1 cellular context compared by ENCODE assay signal in genomic region chr7:87497482-87497881, GRCh38.
TF ChIP-seq lines count a peak whose summit lies in the region.

No MANE protein-coding gene starts in this region.

TF ChIP-seq in HepG2, 621 proteins besides CTCF, POLR2A, EP300 and RAD21 (continued from another document and continues in another):
- TF ChIP-seq NR2F2 (IDR thresholded peaks at IDR 0.05; ENCODE audit: borderline replicate concordance, low read depth) (peak; percentile 58), ZNF512 (CRISPR knock-in tag; IDR thresholded peaks at IDR 0.05) (no peak), ZNF263 (CRISPR knock-in tag; IDR thresholded peaks at IDR 0.05) (peak; percentile 87), HNRNPLL (IDR thresholded peaks at IDR 0.05; ENCODE audit: low read depth, low read length, poor library complexity, severe bottlenecking) (no peak), ZNF382 (CRISPR knock-in tag; IDR thresholded peaks at IDR 0.05; ENCODE audit: borderline replicate concordance) (no peak), THAP11 (CRISPR knock-in tag; IDR thresholded peaks at IDR 0.05) (peak; percentile 43; the same call in 1 of the 2 replicates), GMEB2 (CRISPR knock-in tag; IDR thresholded peaks at IDR 0.05; ENCODE audit: low read depth) (no peak), RFXANK (CRISPR knock-in tag; IDR thresholded peaks at IDR 0.05) (0 out of 2 replicates have a peak, but pooled peaks have one; percentile 39), TAF15 (IDR thresholded peaks at IDR 0.05; ENCODE audit: low read depth, low read length, poor library complexity, severe bottlenecking) (no peak), ZNF644 (CRISPR knock-in tag; IDR thresholded peaks at IDR 0.05; ENCODE audit: low read depth) (0 out of 2 replicates have a peak, but pooled peaks have one; percentile 50), MEIS2 (CRISPR knock-in tag; IDR thresholded peaks at IDR 0.05) (no peak), ZBTB39 (CRISPR knock-in tag; IDR thresholded peaks at IDR 0.05) (no peak), ZNF749 (CRISPR knock-in tag; IDR thresholded peaks at IDR 0.05; ENCODE audit: borderline replicate concordance) (no peak), ZNF547 (CRISPR knock-in tag; IDR thresholded peaks at IDR 0.05) (no peak), HMGXB3 (CRISPR knock-in tag; IDR thresholded peaks at IDR 0.05; ENCODE audit: borderline replicate concordance) (no peak), ZSCAN9 (CRISPR knock-in tag; IDR thresholded peaks at IDR 0.05; ENCODE audit: borderline replicate concordance) (no peak), HOXA5 (CRISPR knock-in tag; IDR thresholded peaks at IDR 0.05) (no peak), MTA3 (CRISPR knock-in tag; IDR thresholded peaks at IDR 0.05) (no peak), ZNF235 (CRISPR knock-in tag; IDR thresholded peaks at IDR 0.05; ENCODE audit: borderline replicate concordance) (no peak), HOMEZ (CRISPR knock-in tag; IDR thresholded peaks at IDR 0.05; ENCODE audit: low read depth) (peak; percentile 50), CSRNP2 (CRISPR knock-in tag; conservative IDR thresholded peaks at IDR 0.05; ENCODE audit: low read depth) (no peak), KDM4B (CRISPR knock-in tag; IDR thresholded peaks at IDR 0.05) (no peak), NCOA2 (CRISPR knock-in tag; IDR thresholded peaks at IDR 0.05) (peak; percentile 84), RARA (CRISPR knock-in tag; IDR thresholded peaks at IDR 0.05) (peak; percentile 43), ZNF552 (CRISPR knock-in tag; IDR thresholded peaks at IDR 0.05; ENCODE audit: borderline replicate concordance) (no peak), ZNF619 (CRISPR knock-in tag; IDR thresholded peaks at IDR 0.05) (no peak), BCL3 (CRISPR knock-in tag; IDR thresholded peaks at IDR 0.05) (no peak), ZBTB38 (CRISPR knock-in tag; IDR thresholded peaks at IDR 0.05) (no peak), CREM (IDR thresholded peaks at IDR 0.05) (peak; percentile 63; the same call in 1 of the 2 replicates), CREM (CRISPR knock-in tag; IDR thresholded peaks at IDR 0.05) (no peak)
- TF ChIP-seq, protein P1, sequence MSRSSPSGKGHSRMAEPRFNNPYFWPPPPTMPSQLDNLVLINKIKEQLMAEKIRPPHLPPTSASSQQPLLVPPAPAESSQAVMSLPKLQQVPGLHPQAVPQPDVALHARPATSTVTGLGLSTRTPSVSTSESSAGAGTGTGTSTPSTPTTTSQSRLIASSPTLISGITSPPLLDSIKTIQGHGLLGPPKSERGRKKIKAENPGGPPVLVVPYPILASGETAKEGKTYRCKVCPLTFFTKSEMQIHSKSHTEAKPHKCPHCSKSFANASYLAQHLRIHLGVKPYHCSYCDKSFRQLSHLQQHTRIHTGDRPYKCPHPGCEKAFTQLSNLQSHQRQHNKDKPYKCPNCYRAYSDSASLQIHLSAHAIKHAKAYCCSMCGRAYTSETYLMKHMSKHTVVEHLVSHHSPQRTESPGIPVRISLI (CRISPR knock-in tag; IDR thresholded peaks at IDR 0.05; ENCODE audit: borderline replicate concordance), result no peak
- TF ChIP-seq, protein P2, sequence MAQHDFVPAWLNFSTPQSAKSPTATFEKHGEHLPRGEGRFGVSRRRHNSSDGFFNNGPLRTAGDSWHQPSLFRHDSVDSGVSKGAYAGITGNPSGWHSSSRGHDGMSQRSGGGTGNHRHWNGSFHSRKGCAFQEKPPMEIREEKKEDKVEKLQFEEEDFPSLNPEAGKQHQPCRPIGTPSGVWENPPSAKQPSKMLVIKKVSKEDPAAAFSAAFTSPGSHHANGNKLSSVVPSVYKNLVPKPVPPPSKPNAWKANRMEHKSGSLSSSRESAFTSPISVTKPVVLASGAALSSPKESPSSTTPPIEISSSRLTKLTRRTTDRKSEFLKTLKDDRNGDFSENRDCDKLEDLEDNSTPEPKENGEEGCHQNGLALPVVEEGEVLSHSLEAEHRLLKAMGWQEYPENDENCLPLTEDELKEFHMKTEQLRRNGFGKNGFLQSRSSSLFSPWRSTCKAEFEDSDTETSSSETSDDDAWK (CRISPR knock-in tag; IDR thresholded peaks at IDR 0.05), result no peak
- TF ChIP-seq, protein P3, sequence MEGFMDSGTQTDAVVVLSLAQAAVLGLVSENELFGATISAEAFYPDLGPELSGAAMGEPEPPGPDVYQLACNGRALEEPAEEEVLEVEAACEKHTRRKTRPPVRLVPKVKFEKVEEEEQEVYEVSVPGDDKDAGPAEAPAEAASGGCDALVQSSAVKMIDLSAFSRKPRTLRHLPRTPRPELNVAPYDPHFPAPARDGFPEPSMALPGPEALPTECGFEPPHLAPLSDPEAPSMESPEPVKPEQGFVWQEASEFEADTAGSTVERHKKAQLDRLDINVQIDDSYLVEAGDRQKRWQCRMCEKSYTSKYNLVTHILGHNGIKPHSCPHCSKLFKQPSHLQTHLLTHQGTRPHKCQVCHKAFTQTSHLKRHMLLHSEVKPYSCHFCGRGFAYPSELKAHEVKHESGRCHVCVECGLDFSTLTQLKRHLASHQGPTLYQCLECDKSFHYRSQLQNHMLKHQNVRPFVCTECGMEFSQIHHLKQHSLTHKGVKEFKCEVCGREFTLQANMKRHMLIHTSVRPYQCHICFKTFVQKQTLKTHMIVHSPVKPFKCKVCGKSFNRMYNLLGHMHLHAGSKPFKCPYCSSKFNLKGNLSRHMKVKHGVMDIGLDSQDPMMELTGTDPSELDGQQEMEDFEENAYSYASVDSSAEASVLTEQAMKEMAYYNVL (CRISPR knock-in tag; IDR thresholded peaks at IDR 0.05; ENCODE audit: borderline replicate concordance), result peak; percentile 45; the same call in 1 of the 2 replicates
- TF ChIP-seq, protein P4, sequence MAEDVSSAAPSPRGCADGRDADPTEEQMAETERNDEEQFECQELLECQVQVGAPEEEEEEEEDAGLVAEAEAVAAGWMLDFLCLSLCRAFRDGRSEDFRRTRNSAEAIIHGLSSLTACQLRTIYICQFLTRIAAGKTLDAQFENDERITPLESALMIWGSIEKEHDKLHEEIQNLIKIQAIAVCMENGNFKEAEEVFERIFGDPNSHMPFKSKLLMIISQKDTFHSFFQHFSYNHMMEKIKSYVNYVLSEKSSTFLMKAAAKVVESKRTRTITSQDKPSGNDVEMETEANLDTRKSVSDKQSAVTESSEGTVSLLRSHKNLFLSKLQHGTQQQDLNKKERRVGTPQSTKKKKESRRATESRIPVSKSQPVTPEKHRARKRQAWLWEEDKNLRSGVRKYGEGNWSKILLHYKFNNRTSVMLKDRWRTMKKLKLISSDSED (CRISPR knock-in tag; IDR thresholded peaks at IDR 0.05), result no peak
- TF ChIP-seq, protein P5, sequence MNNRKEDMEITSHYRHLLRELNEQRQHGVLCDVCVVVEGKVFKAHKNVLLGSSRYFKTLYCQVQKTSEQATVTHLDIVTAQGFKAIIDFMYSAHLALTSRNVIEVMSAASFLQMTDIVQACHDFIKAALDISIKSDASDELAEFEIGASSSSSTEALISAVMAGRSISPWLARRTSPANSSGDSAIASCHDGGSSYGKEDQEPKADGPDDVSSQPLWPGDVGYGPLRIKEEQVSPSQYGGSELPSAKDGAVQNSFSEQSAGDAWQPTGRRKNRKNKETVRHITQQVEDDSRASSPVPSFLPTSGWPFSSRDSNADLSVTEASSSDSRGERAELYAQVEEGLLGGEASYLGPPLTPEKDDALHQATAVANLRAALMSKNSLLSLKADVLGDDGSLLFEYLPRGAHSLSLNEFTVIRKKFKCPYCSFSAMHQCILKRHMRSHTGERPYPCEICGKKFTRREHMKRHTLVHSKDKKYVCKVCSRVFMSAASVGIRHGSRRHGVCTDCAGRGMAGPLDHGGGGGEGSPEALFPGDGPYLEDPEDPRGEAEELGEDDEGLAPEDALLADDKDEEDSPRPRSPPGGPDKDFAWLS (CRISPR knock-in tag; IDR thresholded peaks at IDR 0.05; ENCODE audit: borderline replicate concordance), result no peak
